Comparison of ENCODE assay signal across 32 cellular contexts in the genomic region with DNA sequence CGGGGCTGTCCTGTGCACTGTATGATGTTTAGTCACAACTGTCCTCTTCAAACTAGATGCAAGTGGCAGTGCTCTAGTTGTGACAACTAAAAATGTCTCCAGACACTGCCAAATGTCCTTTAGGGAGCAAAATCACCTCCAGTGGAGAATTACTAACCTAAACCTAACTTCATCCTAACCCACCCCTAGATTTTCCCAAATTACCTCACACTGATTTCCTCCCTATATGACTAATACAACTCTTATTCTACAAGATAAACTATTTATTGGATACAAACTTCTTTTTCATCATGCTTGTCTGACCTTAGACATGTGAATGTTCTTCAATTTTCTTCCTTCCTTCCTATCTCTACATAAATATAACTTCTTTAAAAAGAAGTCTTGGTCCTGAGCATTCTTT. TPM values are rescaled to one million over a fixed set of nuclear protein-coding genes. Genes with fewer than 3 reads are reported as not detected.
DNase-seq lines count a peak whose midpoint lies in the region; ATAC-seq and TF ChIP-seq lines count a peak whose summit lies in the region.
"Had no signal": no experiment of that assay in that cellular context is flagged by ENCODE, and none has a peak within 500 bp of the region (broad histone marks: within the 10 kb centered on the region; RNA-seq: fewer than 3 reads in every experiment).

No MANE protein-coding gene starts in this region.

- no peaks in the 10 kb centered on the region for H3K4me1 ChIP-seq in breast epithelium
- H3K4me1 ChIP-seq in mesenchymal stem cell (ENCODE audit: control insufficient read depth, insufficient read depth, low read depth, low read length), result no peaks in the 10 kb centered on the region
- H3K4me1 ChIP-seq in right cardiac atrium (ENCODE audit: control insufficient read depth, insufficient read depth, low read length), result no peaks in the 10 kb centered on the region
- peaks cover 1% of the 10 kb centered on the region for H3K4me1 ChIP-seq in suprapubic skin
- H3K4me1 ChIP-seq: foreskin keratinocyte, HAP-1, testis had no signal

- no peak overlapping the region for H2BK12ac ChIP-seq in mesenchymal stem cell (ENCODE audit: low read length in 2 of 2)

- H3K79me1 ChIP-seq in mesenchymal stem cell (replicated peaks; ENCODE audit: low read length, poor library complexity, severe bottlenecking), result peaks cover 2% of the 10 kb centered on the region

- H2AK5ac ChIP-seq in mesenchymal stem cell (ENCODE audit: low read length, severe bottlenecking), result no peak overlapping the region

- no peak overlapping the region for H4K8ac ChIP-seq in mesenchymal stem cell (ENCODE audit: low read length)

- no peak overlapping the region for H3K9ac ChIP-seq in mesenchymal stem cell (ENCODE audit: low read length)

- no peak overlapping the region for H2BK5ac ChIP-seq in mesenchymal stem cell (ENCODE audit: low read depth, low read length, poor library complexity, severe bottlenecking)

- TF ChIP-seq POLR2A in breast epithelium (IDR thresholded peaks at IDR 0.05) (no peak), suprapubic skin (IDR thresholded peaks at IDR 0.05) (no peak)

- H3K4me2 ChIP-seq in mesenchymal stem cell (ENCODE audit: low read length, poor library complexity, severe bottlenecking), result no peak overlapping the region

- no peak for ATAC-seq in right cardiac atrium
- ATAC-seq: esophagus mucosa, foreskin keratinocyte, heart right ventricle, left ventricle myocardium superior, natural killer cell, PC-3 had no signal

- 93% methylated on average over 1 of the region's 1 CpG for WGBS in mesenchymal stem cell
- WGBS in right cardiac atrium, result 81% methylated on average over 1 of the region's 1 CpG
- 96% methylated on average over 1 of the region's 1 CpG for WGBS in suprapubic skin

- TF ChIP-seq CTCF in MCF 10A (IDR thresholded peaks at IDR 0.05; ENCODE audit: unreplicated experiment) (no peak), breast epithelium (IDR thresholded peaks at IDR 0.05) (no peak), chondrocyte (IDR thresholded peaks at IDR 0.05) (no peak), suprapubic skin (IDR thresholded peaks at IDR 0.05) (no peak)

- no peak overlapping the region for H2AFZ ChIP-seq in mesenchymal stem cell (ENCODE audit: low read depth, low read length)

- POLR2A ChIA-PET in MCF 10A (lab: Yijun Ruan, JAX), result no interaction called here

- H3K36me3 Mint-ChIP-seq in MCF 10A (ENCODE audit: insufficient read depth, unreplicated experiment), result peaks cover 54% of the 10 kb centered on the region
- peaks cover 10% of the 10 kb centered on the region for H3K36me3 Mint-ChIP-seq in chondrocyte (ENCODE audit: low read depth)

- H3K27ac Mint-ChIP-seq in MCF 10A (ENCODE audit: low read depth, unreplicated experiment), result peak overlapping the region; percentile 4
- H3K27ac Mint-ChIP-seq in chondrocyte (ENCODE audit: unreplicated experiment), result no peak overlapping the region
- H3K27ac Mint-ChIP-seq: activated CD4-positive, alpha-beta memory T cell treated with anti-CD3 and anti-CD28 coated beads, Interleukin-2, amount 10 ng/mL, durations not matched to agents 7 days and 5 days; activated naive CD8-positive, alpha-beta T cell treated with anti-CD3 and anti-CD28 coated beads for 36 hours; natural killer cell had no signal

- H3K4me3 Mint-ChIP-seq in MCF 10A (ENCODE audit: unreplicated experiment) (no peak overlapping the region), chondrocyte (ENCODE audit: unreplicated experiment) (no peak overlapping the region)
- H3K4me3 Mint-ChIP-seq: activated CD4-positive, alpha-beta memory T cell treated with anti-CD3 and anti-CD28 coated beads, Interleukin-2, amount 10 ng/mL, durations not matched to agents 7 days and 5 days; activated naive CD8-positive, alpha-beta T cell treated with anti-CD3 and anti-CD28 coated beads for 36 hours; natural killer cell had no signal

- H3K27me3 ChIP-seq in breast epithelium, result no peaks in the 10 kb centered on the region
- H3K27me3 ChIP-seq in mesenchymal stem cell (ENCODE audit: control insufficient read depth in 1 of 2, insufficient read depth in 1 of 2, low read length in 2 of 2), result no peaks in the 10 kb centered on the region
- no peaks in the 10 kb centered on the region for H3K27me3 ChIP-seq in right cardiac atrium (ENCODE audit: control insufficient read depth, insufficient read depth)
- no peaks in the 10 kb centered on the region for H3K27me3 ChIP-seq in suprapubic skin
- H3K27me3 ChIP-seq: cardiac muscle cell, foreskin keratinocyte, heart right ventricle, ovary, testis had no signal

- CTCF ChIA-PET in MCF 10A (lab: Yijun Ruan, JAX), result no interaction called here

- H3K36me3 ChIP-seq in breast epithelium, result no peaks in the 10 kb centered on the region
- peaks cover 3 to 57% of the 10 kb centered on the region in 2 experiments for H3K36me3 ChIP-seq in mesenchymal stem cell (ENCODE audit: control insufficient read depth in 1 of 2, insufficient read depth in 2 of 2, low read depth in 1 of 2, low read length in 2 of 2)
- H3K36me3 ChIP-seq in suprapubic skin, result peaks cover 43% of the 10 kb centered on the region
- H3K36me3 ChIP-seq: HAP-1, ovary had no signal

- intact Hi-C loops in MCF 10A (cut with micrococcal nuclease) (no loop called here), breast epithelium (cut with DNase I; ENCODE audit: low total_unique reads) (no loop called here), right cardiac atrium (cut with DNase I) (loop anchor here in 3 of 4 donors (5.0 to 10.0 kb wide), 2 partner anchors 315 to 317 kb away; no protein-coding TSS in a partner anchor)

- no TSS peak for BruUV-seq in MCF 10A (replicated peaks; lab: Mats Ljungman, UMichigan)

- H3K27me3 Mint-ChIP-seq in MCF 10A (ENCODE audit: insufficient read depth, unreplicated experiment), result no peaks in the 10 kb centered on the region
- no peaks in the 10 kb centered on the region for H3K27me3 Mint-ChIP-seq in chondrocyte (ENCODE audit: low read depth)
- H3K27me3 Mint-ChIP-seq: activated CD4-positive, alpha-beta memory T cell treated with anti-CD3 and anti-CD28 coated beads, Interleukin-2, amount 10 ng/mL, durations not matched to agents 7 days and 5 days; activated naive CD8-positive, alpha-beta T cell treated with anti-CD3 and anti-CD28 coated beads for 36 hours had no signal

- H3K23ac ChIP-seq in mesenchymal stem cell (ENCODE audit: low read length in 2 of 2), result no peak overlapping the region

- H3K9me3 ChIP-seq in breast epithelium (no peaks in the 10 kb centered on the region), mesenchymal stem cell (ENCODE audit: control insufficient read depth, low read length) (no peaks in the 10 kb centered on the region), right cardiac atrium (ENCODE audit: control insufficient read depth, low read length) (no peaks in the 10 kb centered on the region), suprapubic skin (no peaks in the 10 kb centered on the region)
- H3K9me3 ChIP-seq: HAP-1, heart right ventricle, ovary, testis had no signal

- H3K9me3 Mint-ChIP-seq in MCF 10A (ENCODE audit: unreplicated experiment) (no peaks in the 10 kb centered on the region), chondrocyte (ENCODE audit: low read depth) (no peaks in the 10 kb centered on the region)
- H3K9me3 Mint-ChIP-seq: activated CD4-positive, alpha-beta memory T cell treated with anti-CD3 and anti-CD28 coated beads, Interleukin-2, amount 10 ng/mL, durations not matched to agents 7 days and 5 days; activated naive CD8-positive, alpha-beta T cell treated with anti-CD3 and anti-CD28 coated beads for 36 hours; natural killer cell had no signal

- no peak for DNase-seq in MCF 10A (ENCODE audit: unreplicated experiment)
- no peak for DNase-seq in breast epithelium (ENCODE audit: low spot score in 2 of 2)
- no peak for DNase-seq in caudate nucleus (lab: John Stamatoyannopoulos, UW)
- DNase-seq in mesenchymal stem cell, result peak; percentile 40
- no peak for DNase-seq in chondrocyte (ENCODE audit: low spot score)
- DNase-seq in right cardiac atrium, result no peak
- DNase-seq in NCI-H82 treated with DMSO at 0.1 percent for 48 hours (lab: John Stamatoyannopoulos, UW; ENCODE audit: unreplicated experiment), result no peak
- DNase-seq in suprapubic skin (ENCODE audit: low spot score in 2 of 2), result no peak
- DNase-seq: activated CD4-positive, alpha-beta memory T cell treated with anti-CD3 and anti-CD28 coated beads, Interleukin-2, amount 10 ng/mL, durations not matched to agents 7 days and 5 days; activated CD4-positive, CD25-positive, alpha-beta regulatory T cell treated with anti-CD3 and anti-CD28 coated beads, Interleukin-2, amount 50 U/mL, for 72 hours; activated effector memory CD4-positive, alpha-beta T cell treated with Interleukin-2 at 50 U/mL for 16 hours; activated naive CD8-positive, alpha-beta T cell treated with anti-CD3 and anti-CD28 coated beads for 36 hours; anterior cingulate cortex; DMS153; foreskin keratinocyte; heart right ventricle; Kasumi-1; kidney; left ventricle myocardium superior; natural killer cell; NCI-H1436 treated with DMSO at 0.1 percent for 48 hours; NCI-H226; NCI-H526 treated with DMSO at 0.1 percent for 48 hours; ovary; PC-3; stimulated activated CD4-positive, alpha-beta T cell treated with anti-CD3 and anti-CD28 coated beads, Interleukin-15, amount 100 ng/mL, for 24 hours; stimulated activated CD4-positive, alpha-beta T cell treated with anti-CD3 and anti-CD28 coated beads, Interleukin-4, amount 100 ng/mL, for 4 hours; testis had no signal

- H4K91ac ChIP-seq in mesenchymal stem cell (ENCODE audit: low read length), result no peak overlapping the region

- no peak overlapping the region for H3K4me3 ChIP-seq in breast epithelium
- H3K4me3 ChIP-seq in mesenchymal stem cell (ENCODE audit: insufficient read depth in 1 of 2, low read depth in 1 of 2, low read length in 2 of 2), result no peak overlapping the region
- no peak overlapping the region for H3K4me3 ChIP-seq in right cardiac atrium (ENCODE audit: low read length)
- no peak overlapping the region for H3K4me3 ChIP-seq in suprapubic skin
- H3K4me3 ChIP-seq: cardiac muscle cell, HAP-1, heart right ventricle, ovary, SK-N-MC, testis had no signal

- H2BK15ac ChIP-seq in mesenchymal stem cell (ENCODE audit: low read depth, poor library complexity, severe bottlenecking), result no peak overlapping the region

- H3K27ac ChIP-seq in breast epithelium (no peak overlapping the region), caudate nucleus (ENCODE audit: low read depth, low read length) (peak overlapping the region; percentile 37), mesenchymal stem cell (ENCODE audit: low read length, poor library complexity, severe bottlenecking) (no peak overlapping the region), right cardiac atrium (ENCODE audit: low read length) (no peak overlapping the region), suprapubic skin (no peak overlapping the region)
- H3K27ac ChIP-seq: cardiac muscle cell, foreskin keratinocyte, heart right ventricle, ovary, SK-N-MC, testis had no signal

- no peak overlapping the region for H3K4ac ChIP-seq in mesenchymal stem cell (ENCODE audit: low read depth in 1 of 2, low read length in 2 of 2)

- H3K18ac ChIP-seq in mesenchymal stem cell (ENCODE audit: low read depth in 1 of 2, low read length in 2 of 2), result no peak overlapping the region

- H3K4me1 Mint-ChIP-seq in MCF 10A (ENCODE audit: insufficient read depth, unreplicated experiment) (peaks cover 10% of the 10 kb centered on the region), chondrocyte (ENCODE audit: low read depth) (peaks cover 10% of the 10 kb centered on the region)

- no peak for TF ChIP-seq EP300 in suprapubic skin (IDR thresholded peaks at IDR 0.05)

- no peak overlapping the region for H2BK120ac ChIP-seq in mesenchymal stem cell (ENCODE audit: low read depth, low read length)

- no peak overlapping the region for H3K14ac ChIP-seq in mesenchymal stem cell (ENCODE audit: low read length in 2 of 2)

RNA-seq across cellular contexts. Expression of gene PNPLA8, which starts 26.4 kb away (rescaled TPM):
- total RNA-seq in MCF 10A (2022) (28.5 and 39.9 TPM in 2 replicates), breast epithelium (10 to 100 TPM; 36.1 to 48.6 (median 48.5) TPM), chondrocyte (25.2 to 26.8 TPM (median 26.2 TPM) in 3 replicates), right cardiac atrium (10 to 100 TPM; 32.7 to 37.4 (median 35.6) TPM), suprapubic skin (10 to 100 TPM; 28.1 to 49.8 (median 41.5) TPM)
- 19.3 TPM for polyA plus RNA-seq in mesenchymal stem cell (2013, experiment 1 of 2)
- polyA plus RNA-seq in mesenchymal stem cell (2013, experiment 2 of 2), result 20.8 TPM
- 22.3 TPM for polyA plus RNA-seq in right cardiac atrium

RNA-seq across cellular contexts. Expression of gene NRCAM, which starts 43.3 kb away (rescaled TPM):
- total RNA-seq in MCF 10A (2022), result 1.1 and 1.2 TPM in 2 replicates
- total RNA-seq in breast epithelium, result 10 to 100 TPM in 1 of 3 donors, 1 to 10 TPM in 2; 3.3 to 62.4 (median 4.2) TPM
- polyA plus RNA-seq in mesenchymal stem cell (2013, experiment 1 of 2), result 0.07 TPM
- 0.08 TPM for polyA plus RNA-seq in mesenchymal stem cell (2013, experiment 2 of 2)
- 7.8 to 40.0 TPM (median 9.5 TPM) in 3 replicates for total RNA-seq in chondrocyte
- 1 to 10 TPM in 2 of 4 donors, under 1 TPM in 2; 0.59 to 1.1 (median 0.89) TPM for total RNA-seq in right cardiac atrium
- polyA plus RNA-seq in right cardiac atrium, result 1.3 TPM
- 1 to 10 TPM; 2.3 to 7.2 (median 2.8) TPM for total RNA-seq in suprapubic skin
- total RNA-seq: activated CD4-positive, alpha-beta memory T cell treated with anti-CD3 and anti-CD28 coated beads, Interleukin-2, amount 10 ng/mL, durations not matched to agents 7 days and 5 days; PC-3 had no signal

Comparison
In these comparisons a context has a peak if more than half of its experiments do, and no peak if none do; other contexts are left out.
1. intact Hi-C loops: an anchor here in right cardiac atrium (5.0 to 10.0 kb wide); none called in MCF 10A and breast epithelium.